In genomic region chr1:67404212-67404620, GRCh38 we compare ENCODE assay signal across 17 cellular contexts. TPM values are rescaled to one million over a fixed set of nuclear protein-coding genes. Genes with fewer than 3 reads are reported as not detected.
DNase-seq lines count a peak whose midpoint lies in the region; ATAC-seq and TF ChIP-seq lines count a peak whose summit lies in the region.
"Had no signal": no experiment of that assay in that cellular context is flagged by ENCODE, and none has a peak within 500 bp of the region (broad histone marks: within the 10 kb centered on the region; RNA-seq: fewer than 3 reads in every experiment).

No MANE protein-coding gene starts in this region.

- H3K27ac ChIP-seq in HEK293 (ENCODE audit: extremely low read depth, low read depth, low read length) = no peak overlapping the region
- no peak overlapping the region for H3K27ac ChIP-seq in esophagus squamous epithelium
- H3K27ac ChIP-seq: coronary artery, esophagus muscularis mucosa, suprapubic skin had no signal

- POLR2A ChIA-PET in HEK293 (lab: Yijun Ruan, JAX) = no interaction called here
- POLR2A ChIA-PET in WTC11 (lab: Charles Lee) = no interaction called here

- ATAC-seq in WTC11 (no peak), GM18502 (IDR thresholded peaks at IDR 0.05; ENCODE audit: poor library complexity, unreplicated experiment) (no peak)

- H3K4me3 ChIP-seq in HEK293 (ENCODE audit: low read depth, low read length) = no peak overlapping the region
- no peak overlapping the region for H3K4me3 ChIP-seq in esophagus squamous epithelium
- H3K4me3 ChIP-seq: coronary artery, esophagus muscularis mucosa, suprapubic skin had no signal

- no peak for TF ChIP-seq CTCF in HEK293 (tag by site-specific recombination; IDR thresholded peaks at IDR 0.05)
- no peak for TF ChIP-seq CTCF in WTC11 (IDR thresholded peaks at IDR 0.05)
- TF ChIP-seq CTCF in esophagus squamous epithelium (IDR thresholded peaks at IDR 0.05) = no peak

- H3K9me3 ChIP-seq in HEK293 (ENCODE audit: control insufficient read depth, insufficient read depth, low read depth, low read length) = no peaks in the 10 kb centered on the region
- H3K9me3 ChIP-seq in esophagus squamous epithelium = no peaks in the 10 kb centered on the region
- H3K9me3 ChIP-seq: esophagus muscularis mucosa, suprapubic skin had no signal

- no peak for TF ChIP-seq POLR2A in esophagus squamous epithelium (IDR thresholded peaks at IDR 0.05)

- CTCF ChIA-PET in HEK293 (lab: Yijun Ruan, JAX) = no interaction called here
- CTCF ChIA-PET in WTC11 (lab: Charles Lee) = no interaction called here

- no peaks in the 10 kb centered on the region for H3K27me3 ChIP-seq in esophagus squamous epithelium
- H3K27me3 ChIP-seq: esophagus muscularis mucosa, suprapubic skin had no signal

- H3K36me3 Mint-ChIP-seq in WTC11 = no peaks in the 10 kb centered on the region
- H3K36me3 Mint-ChIP-seq in immature natural killer cell = peaks cover 3 to 10% (median 6%) of the 10 kb centered on the region in 3 donors

- DNase-seq in DMS53 (lab: John Stamatoyannopoulos, UW) = peak; percentile 33
- DNase-seq in DMS53 treated with DMSO at 0.1 percent for 48 hours (lab: John Stamatoyannopoulos, UW; ENCODE audit: unreplicated experiment) = no peak
- DNase-seq in WTC11 (ENCODE audit: low spot score) = no peak
- DNase-seq in immature natural killer cell = no peak
- DNase-seq in AG08395 (ENCODE audit: low spot score) = no peak
- no peak for DNase-seq in esophagus squamous epithelium (lab: John Stamatoyannopoulos, UW)
- DNase-seq: activated CD4-positive, CD25-positive, alpha-beta regulatory T cell treated with anti-CD3 and anti-CD28 coated beads, Interleukin-2, amount 50 U/mL, for 72 hours; activated T-cell treated with anti-CD3 and anti-CD28 coated beads, Interleukin-2, amount 50 U/mL, for 1 hour; amygdala; mesendoderm; NCI-H1092 treated with DMSO at 0.1 percent for 48 hours; NCI-H2227 treated with DMSO at 0.1 percent for 48 hours had no signal

- WGBS in esophagus squamous epithelium, 2 donors = 51 to 57% methylated on average over 5 of the region's 5 CpGs

- H3K4me1 ChIP-seq in HEK293 (ENCODE audit: control insufficient read depth, insufficient read depth, low read length) = no peaks in the 10 kb centered on the region
- H3K4me1 ChIP-seq in esophagus squamous epithelium = peaks cover 0 to 47% (median 6%) of the 10 kb centered on the region in 3 donors
- H3K4me1 ChIP-seq: suprapubic skin had no signal

- H3K4me1 Mint-ChIP-seq in WTC11 = peaks cover 18% of the 10 kb centered on the region
- peaks cover 18 to 21% of the 10 kb centered on the region in 2 donors for H3K4me1 Mint-ChIP-seq in immature natural killer cell

- H3K4me3 Mint-ChIP-seq in WTC11 (no peak overlapping the region), immature natural killer cell (no peak overlapping the region)

- 0 out of 2 replicates have a peak, but pooled peaks cover 6% of the 10 kb centered on the region for H3K9me3 Mint-ChIP-seq in WTC11
- H3K9me3 Mint-ChIP-seq in immature natural killer cell = no peaks in the 10 kb centered on the region

- intact Hi-C loops in esophagus squamous epithelium (cut with DNase I) = no loop called here

- H3K27ac Mint-ChIP-seq in WTC11 (peak overlapping the region; percentile 22; the same call in 1 of the 2 replicates), immature natural killer cell (peak overlapping the region in 5 of 6 donors; percentile 46 to 71 (median 66))

- H3K36me3 ChIP-seq in HEK293 (ENCODE audit: control insufficient read depth in 2 of 2, insufficient read depth in 1 of 2, low read length in 2 of 2) (peaks cover 0 to 24% of the 10 kb centered on the region in 2 experiments; a peak in 2 of 3 replicates), esophagus squamous epithelium (peaks cover 0 to 12% (median 0%) of the 10 kb centered on the region in 3 donors)

- H3K27me3 Mint-ChIP-seq in WTC11 (ENCODE audit: low read depth) (no peaks in the 10 kb centered on the region), immature natural killer cell (ENCODE audit: low read depth in 3 of 3) (peaks cover 0 to 1% (median under 1%) of the 10 kb centered on the region in 3 donors)

TF ChIP-seq in HEK293, 187 proteins besides CTCF, POLR2A, EP300 and RAD21 (continues in another document):
- no peak for TF ChIP-seq KLF7 (tag by site-specific recombination; IDR thresholded peaks at IDR 0.05; ENCODE audit: borderline replicate concordance)
- TF ChIP-seq ZBTB17 (tag by site-specific recombination; IDR thresholded peaks at IDR 0.05) = no peak
- no peak for TF ChIP-seq ZNF670 (tag by site-specific recombination; IDR thresholded peaks at IDR 0.05; ENCODE audit: low read depth)
- TF ChIP-seq ZBTB21 (tag by site-specific recombination; IDR thresholded peaks at IDR 0.05) = 0 out of 2 replicates have a peak, but pooled peaks have one; percentile 38
- TF ChIP-seq SP7 (tag by site-specific recombination; IDR thresholded peaks at IDR 0.05) = peak; percentile 33; the same call in 1 of the 2 replicates
- no peak for TF ChIP-seq ZNF555 (tag by site-specific recombination; conservative IDR thresholded peaks at IDR 0.05)
- no peak for TF ChIP-seq SP2 (tag by site-specific recombination; IDR thresholded peaks at IDR 0.05)
- no peak for TF ChIP-seq PRDM1 (tag by site-specific recombination; IDR thresholded peaks at IDR 0.05)
- TF ChIP-seq OSR2 (tag by site-specific recombination; IDR thresholded peaks at IDR 0.05) = 0 out of 2 replicates have a peak, but pooled peaks have one; percentile 29
- no peak for TF ChIP-seq ZNF830 (tag by site-specific recombination; IDR thresholded peaks at IDR 0.05; ENCODE audit: low read depth)
- TF ChIP-seq HIC1 (tag by site-specific recombination; IDR thresholded peaks at IDR 0.05) = no peak
- TF ChIP-seq ZNF155 (tag by site-specific recombination; IDR thresholded peaks at IDR 0.05) = no peak
- no peak for TF ChIP-seq KLF9 (tag by site-specific recombination; IDR thresholded peaks at IDR 0.05; ENCODE audit: low read depth)
- peak; percentile 55 for TF ChIP-seq ZNF121 (tag by site-specific recombination; IDR thresholded peaks at IDR 0.05)
- no peak for TF ChIP-seq ZNF785 (tag by site-specific recombination; IDR thresholded peaks at IDR 0.05)

TF ChIP-seq in WTC11, 78 proteins besides CTCF, POLR2A, EP300 and RAD21 (continues in another document):
- TF ChIP-seq ZNF671 (CRISPR knock-in tag; IDR thresholded peaks at IDR 0.05) (no peak), IRF1 (CRISPR knock-in tag; IDR thresholded peaks at IDR 0.05) (no peak), STAT6 (CRISPR knock-in tag; conservative IDR thresholded peaks at IDR 0.05; ENCODE audit: low read depth) (no peak), ZNF416 (CRISPR knock-in tag; IDR thresholded peaks at IDR 0.05) (no peak), FOXK1 (CRISPR knock-in tag; IDR thresholded peaks at IDR 0.05) (no peak), ZNF121 (CRISPR knock-in tag; IDR thresholded peaks at IDR 0.05) (no peak), PREB (CRISPR knock-in tag; IDR thresholded peaks at IDR 0.05; ENCODE audit: borderline replicate concordance) (no peak), RORB (CRISPR knock-in tag; IDR thresholded peaks at IDR 0.05) (no peak), E2F1 (CRISPR knock-in tag; IDR thresholded peaks at IDR 0.05) (no peak), ZNF263 (CRISPR knock-in tag; IDR thresholded peaks at IDR 0.05; ENCODE audit: low read depth) (no peak), KAT7 (CRISPR knock-in tag; IDR thresholded peaks at IDR 0.05; ENCODE audit: borderline replicate concordance) (no peak), PRRX2 (CRISPR knock-in tag; IDR thresholded peaks at IDR 0.05) (no peak)

RNA-seq across cellular contexts. Expression of gene SERBP1, which starts 26.0 kb away (rescaled TPM):
- total RNA-seq in WTC11 (2021) (531 to 543 TPM (median 533 TPM) in 3 replicates), esophagus squamous epithelium (100 to 1,000 TPM; 282 to 394 (median 357) TPM)
- 100 to 1,000 TPM in 2 of 3 donors, 10 to 100 TPM in 1; 92.1 to 162 (median 125) TPM for polyA plus RNA-seq in immature natural killer cell
